Comparison of ENCODE assay signal across 18 cellular contexts in genomic region chr20:47782091-47782490, GRCh38.
"Had no signal": no experiment of that assay in that cellular context is flagged by ENCODE, and none has a peak within 500 bp of the region (broad histone marks: within the 10 kb centered on the region; RNA-seq: fewer than 3 reads in every experiment).

No MANE protein-coding gene starts in this region.

- H3K9me3 ChIP-seq: suprapubic skin, thyroid gland, uterus had no signal

- H3K36me3 Mint-ChIP-seq: immature natural killer cell; natural killer cell treated with Interleukin-12 subunit alpha and Interleukin-12 subunit beta and Interleukin-15 and Interleukin-18, amount 100 ng/mL, for 72 hours; stimulated activated effector memory CD8-positive, alpha-beta T cell treated with anti-CD3 and anti-CD28 coated beads, Interleukin-12 subunit alpha, Interleukin-12 subunit beta, amount 100 ng/mL, for 72 hours had no signal

- H3K27ac Mint-ChIP-seq: immature natural killer cell; natural killer cell treated with Interleukin-12 subunit alpha and Interleukin-12 subunit beta and Interleukin-15 and Interleukin-18, amount 100 ng/mL, for 72 hours; stimulated activated effector memory CD8-positive, alpha-beta T cell treated with anti-CD3 and anti-CD28 coated beads, Interleukin-12 subunit alpha, Interleukin-12 subunit beta, amount 100 ng/mL, for 72 hours had no signal

- ATAC-seq: foreskin keratinocyte; left ventricle myocardium superior; natural killer cell treated with Interleukin-12 subunit alpha and Interleukin-12 subunit beta and Interleukin-15 and Interleukin-18, amount 100 ng/mL, for 72 hours; right cardiac atrium; stimulated activated naive CD8-positive, alpha-beta T cell treated with anti-CD3 and anti-CD28 coated beads, Interleukin-15, Interleukin-2, amounts not matched to agents 100 U/mL and 50 U/mL, for 24 hours had no signal

- H3K36me3 ChIP-seq: suprapubic skin, thyroid gland, upper lobe of left lung, uterus had no signal

- FAIRE-seq: colon had no signal

- H3K27ac ChIP-seq: foreskin keratinocyte, suprapubic skin, thyroid gland, upper lobe of left lung, uterus had no signal

- H3K4me3 ChIP-seq: lung, smooth muscle cell, suprapubic skin, thyroid gland, upper lobe of left lung, uterus had no signal

- H3K4me3 Mint-ChIP-seq: immature natural killer cell; natural killer cell treated with Interleukin-12 subunit alpha and Interleukin-12 subunit beta and Interleukin-15 and Interleukin-18, amount 100 ng/mL, for 72 hours; stimulated activated effector memory CD8-positive, alpha-beta T cell treated with anti-CD3 and anti-CD28 coated beads, Interleukin-12 subunit alpha, Interleukin-12 subunit beta, amount 100 ng/mL, for 72 hours had no signal

- H3K9me3 Mint-ChIP-seq: immature natural killer cell; natural killer cell treated with Interleukin-12 subunit alpha and Interleukin-12 subunit beta and Interleukin-15 and Interleukin-18, amount 100 ng/mL, for 72 hours; stimulated activated effector memory CD8-positive, alpha-beta T cell treated with anti-CD3 and anti-CD28 coated beads, Interleukin-12 subunit alpha, Interleukin-12 subunit beta, amount 100 ng/mL, for 72 hours had no signal

- DNase-seq: dermis blood vessel endothelial cell; foreskin keratinocyte; immature natural killer cell; left ventricle myocardium superior; mesenchymal stem cell; right cardiac atrium; stimulated activated CD4-positive, alpha-beta T cell treated with anti-CD3 and anti-CD28 coated beads, Interleukin-4, amount 100 ng/mL, for 1 hour; stimulated activated CD8-positive, alpha-beta memory T cell treated with anti-CD3 and anti-CD28 coated beads, Interleukin-4, amount 100 ng/mL, for 48 hours; stimulated activated naive CD8-positive, alpha-beta T cell treated with anti-CD3 and anti-CD28 coated beads, Interleukin-15, Interleukin-2, amounts not matched to agents 100 U/mL and 50 U/mL, for 24 hours; upper lobe of left lung; uterus had no signal

- H3K27me3 ChIP-seq: foreskin keratinocyte, suprapubic skin, thyroid gland, uterus had no signal
